8 cellular contexts compared by ENCODE assay signal in the genomic region with DNA sequence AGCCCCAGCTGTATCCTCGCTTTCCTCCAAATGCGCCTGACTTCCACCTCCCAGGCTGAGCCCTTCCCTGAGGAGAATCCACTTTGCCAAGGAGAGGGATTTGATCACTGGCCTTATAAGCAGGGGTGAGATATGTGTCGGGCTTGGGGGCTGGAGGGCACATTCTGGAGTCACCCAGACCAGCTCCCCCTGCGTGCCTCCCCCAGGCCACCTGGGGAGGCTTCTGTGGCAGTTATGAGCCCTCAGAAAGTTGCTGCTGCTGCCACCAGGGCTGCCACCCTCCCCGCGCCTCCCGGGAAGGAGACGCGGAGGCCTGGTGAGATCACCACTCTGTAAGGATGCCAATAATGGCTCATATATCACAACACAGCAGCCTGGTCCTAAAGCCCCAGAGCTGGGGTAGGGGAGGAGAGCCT.
A peak's percentile ranks its signal among the peaks of the same experiment; 100 is the strongest.
DNase-seq lines count a peak whose midpoint lies in the region; ATAC-seq, FAIRE-seq and TF ChIP-seq lines count a peak whose summit lies in the region.

No MANE protein-coding gene starts in this region.

- no peaks in the 10 kb centered on the region for H3K79me2 ChIP-seq in K562 (ENCODE audit: control insufficient read depth, insufficient read depth, low read length)

- no peaks in the 10 kb centered on the region for H3K27me3 ChIP-seq in K562 (ENCODE audit: control insufficient read depth in 2 of 2, insufficient read depth in 2 of 2, low read length in 2 of 2)
- H3K27me3 ChIP-seq in CD8-positive, alpha-beta T cell (ENCODE audit: insufficient read depth, low read length): no peaks in the 10 kb centered on the region

- H4K20me1 ChIP-seq in K562 (replicated peaks; ENCODE audit: control insufficient read depth, insufficient read depth, low read length): no peaks in the 10 kb centered on the region

- no peak for TF ChIP-seq CTCF in K562 (IDR thresholded peaks at IDR 0.05 in 2 of 3, conservative IDR thresholded peaks at IDR 0.05 in 1 of 3; ENCODE audit: insufficient read depth in 2 of 3, low read depth in 1 of 3, low read length in 3 of 3)
- TF ChIP-seq CTCF in CD8-positive, alpha-beta T cell (IDR thresholded peaks at IDR 0.05): no peak

- no peak for FAIRE-seq in K562 (lab: Jason Lieb, UNC)
- no peak for FAIRE-seq in urothelium cell line (lab: Jason Lieb, UNC)

- TF ChIP-seq POLR2A in K562 (conservative IDR thresholded peaks at IDR 0.05): no peak

- H3K4me1 ChIP-seq in K562 (replicated peaks in 1 of 2; ENCODE audit: control insufficient read depth in 2 of 2, insufficient read depth in 2 of 2, low read length in 2 of 2): peaks cover 0 to 16% of the 10 kb centered on the region in 2 experiments; a peak in 3 of 5 replicates
- H3K4me1 ChIP-seq in CD8-positive, alpha-beta T cell (ENCODE audit: insufficient read depth, low read length): no peaks in the 10 kb centered on the region

- H3K27ac Mint-ChIP-seq in CD8-positive, alpha-beta T cell: no peak overlapping the region

- CTCF ChIA-PET in K562 (lab: Yijun Ruan, JAX; ENCODE audit: low intra/inter-chr PET ratio): no interaction called here
- CTCF ChIA-PET in CD8-positive, alpha-beta T cell (lab: Charles Lee): no interaction called here

- no peak overlapping the region for H3K4me3 Mint-ChIP-seq in CD8-positive, alpha-beta T cell

- no peak overlapping the region for H2AFZ ChIP-seq in K562 (ENCODE audit: low read depth, low read length)

- in situ Hi-C loops in K562 (cut with MboI): no loop called here

- no peak overlapping the region for H3K4me3 ChIP-seq in K562
- H3K4me3 ChIP-seq in CD8-positive, alpha-beta T cell (ENCODE audit: low read depth, low read length): no peak overlapping the region

- intact Hi-C loops in K562 (cut with micrococcal nuclease): loop anchor here (10.0 kb wide), 1 partner anchor 200 kb away; no protein-coding TSS in a partner anchor
- intact Hi-C loops in CD8-positive, alpha-beta T cell (cut with DNase I, micrococcal nuclease): no loop called here

- TF ChIP-seq EP300 in K562 (IDR thresholded peaks at IDR 0.05; ENCODE audit: low read length): no peak

- POLR2A ChIA-PET in K562 (lab: Yijun Ruan, JAX): interaction anchor here (0.8 kb wide), 1 partner anchor 37 kb away, joined by 3 read pairs; no protein-coding TSS in a partner anchor
- POLR2A ChIA-PET in CD8-positive, alpha-beta T cell (lab: Charles Lee): no interaction called here

- BruUV-seq in K562 (replicated peaks; lab: Mats Ljungman, UMichigan): no TSS peak

- WGBS in K562 (ENCODE audit: insufficient coverage, low coverage, missing lambda C conversion rate): 38% methylated on average over 9 of the region's 9 CpGs

- H3K9me3 ChIP-seq in K562 (replicated peaks; ENCODE audit: control insufficient read depth, insufficient read depth, low read depth, low read length): no peaks in the 10 kb centered on the region
- no peaks in the 10 kb centered on the region for H3K9me3 ChIP-seq in CD8-positive, alpha-beta T cell (ENCODE audit: low read length)

- H3K9me3 Mint-ChIP-seq in CD8-positive, alpha-beta T cell: no peaks in the 10 kb centered on the region

- H3K9me1 ChIP-seq in K562 (ENCODE audit: control insufficient read depth, insufficient read depth, low read length): no peaks in the 10 kb centered on the region

- H3K27me3 Mint-ChIP-seq in CD8-positive, alpha-beta T cell (ENCODE audit: low read depth): no peaks in the 10 kb centered on the region

- peak; percentile 23 for DNase-seq in NCI-H1436 treated with DMSO at 0.1 percent for 48 hours (lab: John Stamatoyannopoulos, UW)
- no peak for DNase-seq in NCI-H1436 (lab: John Stamatoyannopoulos, UW)
- no peak for DNase-seq in K562 (ENCODE audit: extremely low read depth in 1 of 4, low spot score in 3 of 4)
- peak; percentile 78 for DNase-seq in left kidney (ENCODE audit: low read depth, low spot score)
- DNase-seq in urothelium cell line (ENCODE audit: low spot score): peak; percentile 86
- no peak for DNase-seq in SW480 (ENCODE audit: low spot score)
- DNase-seq in CD8-positive, alpha-beta T cell: no peak
- DNase-seq in 8988T: no peak

- no peak overlapping the region for H3K27ac ChIP-seq in K562 (ENCODE audit: extremely low read depth, low read depth, low read length)
- no peak overlapping the region for H3K27ac ChIP-seq in CD8-positive, alpha-beta T cell (ENCODE audit: low read depth, low read length)

- no peak overlapping the region for H3K4me2 ChIP-seq in K562 (ENCODE audit: insufficient read depth, low read length)

- no peak for TF ChIP-seq RAD21 in K562 (CRISPR knock-in tag; conservative IDR thresholded peaks at IDR 0.05 in 1 of 2, IDR thresholded peaks at IDR 0.05 in 1 of 2)

- ATAC-seq in K562: no peak
- ATAC-seq in CD8-positive, alpha-beta T cell: no peak

- peak overlapping the region in 1 of 2 experiments; percentile 79; a peak in 2 of 4 replicates for H3K9ac ChIP-seq in K562 (ENCODE audit: insufficient read depth in 1 of 2, low read depth in 2 of 2, low read length in 2 of 2)

- H3K36me3 Mint-ChIP-seq in CD8-positive, alpha-beta T cell: no peaks in the 10 kb centered on the region

- H3K36me3 ChIP-seq in K562 (ENCODE audit: control insufficient read depth, insufficient read depth, low read length): no peaks in the 10 kb centered on the region
- H3K36me3 ChIP-seq in CD8-positive, alpha-beta T cell (ENCODE audit: insufficient read depth, low read length): no peaks in the 10 kb centered on the region

- no peaks in the 10 kb centered on the region for H3K4me1 Mint-ChIP-seq in CD8-positive, alpha-beta T cell (ENCODE audit: low read depth)

TF ChIP-seq in K562, 482 proteins besides CTCF, POLR2A, EP300 and RAD21:
- TF ChIP-seq ZNF561 (CRISPR knock-in tag; conservative IDR thresholded peaks at IDR 0.05) (no peak), ZNF23 (CRISPR knock-in tag; IDR thresholded peaks at IDR 0.05) (no peak), POLR2G (IDR thresholded peaks at IDR 0.05; ENCODE audit: low read depth, low read length) (no peak), VEZF1 (CRISPR knock-in tag; IDR thresholded peaks at IDR 0.05) (peak; percentile 22; the same call in 1 of the 2 replicates), ATF3 (IDR thresholded peaks at IDR 0.05) (0 out of 2 replicates have a peak, but pooled peaks have one; percentile 7), ATF3 (CRISPR knock-in tag; conservative IDR thresholded peaks at IDR 0.05) (no peak), HSF4 (CRISPR knock-in tag; IDR thresholded peaks at IDR 0.05; ENCODE audit: borderline replicate concordance) (no peak), TSC22D4 (tag; IDR thresholded peaks at IDR 0.05) (no peak), ZNF609 (CRISPR knock-in tag; IDR thresholded peaks at IDR 0.05; ENCODE audit: borderline replicate concordance) (no peak), CEBPG (CRISPR knock-in tag; IDR thresholded peaks at IDR 0.05) (no peak), CEBPG (tag; conservative IDR thresholded peaks at IDR 0.05 in 1 of 2, IDR thresholded peaks at IDR 0.05 in 1 of 2) (no peak)

Comparison
In these comparisons a context has a peak if more than half of its experiments do, and no peak if none do; other contexts are left out.
1. DNase-seq: peak in NCI-H1436 treated with DMSO at 0.1 percent for 48 hours (single experiment), left kidney (single experiment) and urothelium cell line (single experiment); none in NCI-H1436 (single experiment), K562 (0 of 4), SW480 (single experiment), CD8-positive, alpha-beta T cell (0 of 7) and 8988T (single experiment).